In genomic region chr1:154384650-154385557, GRCh38 we compare ENCODE assay signal across 1 cellular context.
TF ChIP-seq lines count a peak whose summit lies in the region.

No MANE protein-coding gene starts in this region.

TF ChIP-seq in H1, 55 proteins besides CTCF, POLR2A, EP300 and RAD21:
- TF ChIP-seq PHF8 (conservative IDR thresholded peaks at IDR 0.05; ENCODE audit: low read depth, low read length) (no peak), KDM5A (IDR thresholded peaks at IDR 0.05; ENCODE audit: low read length) (no peak), TEAD4 (IDR thresholded peaks at IDR 0.05; ENCODE audit: low read depth, low read length) (no peak), POLR2AphosphoS5 (IDR thresholded peaks at IDR 0.05; ENCODE audit: low read depth, low read length) (no peak), SIX5 (IDR thresholded peaks at IDR 0.05; ENCODE audit: low read depth, low read length) (no peak), SIN3A (conservative IDR thresholded peaks at IDR 0.05 in 1 of 2, IDR thresholded peaks at IDR 0.05 in 1 of 2; ENCODE audit: low read depth in 1 of 2, low read length in 2 of 2) (no peak), JUN (IDR thresholded peaks at IDR 0.05; ENCODE audit: low read depth, low read length) (no peak), TCF12 (IDR thresholded peaks at IDR 0.05; ENCODE audit: low read depth, low read length) (no peak), GABPA (IDR thresholded peaks at IDR 0.05; ENCODE audit: borderline replicate concordance, insufficient read depth, low read length) (no peak), EGR1 (IDR thresholded peaks at IDR 0.05; ENCODE audit: borderline replicate concordance, low read depth, low read length) (no peak), KDM1A (IDR thresholded peaks at IDR 0.05; ENCODE audit: borderline replicate concordance, low read length) (no peak), CBX8 (IDR thresholded peaks at IDR 0.05; ENCODE audit: borderline replicate concordance, low read depth, low read length) (no peak), EZH2 (IDR thresholded peaks at IDR 0.05; ENCODE audit: low read depth, low read length, severe bottlenecking) (no peak), RXRA (IDR thresholded peaks at IDR 0.05; ENCODE audit: insufficient read depth, low read depth, low read length) (no peak), NANOG (IDR thresholded peaks at IDR 0.05; ENCODE audit: insufficient read depth, low read depth, low read length, poor library complexity, severe bottlenecking) (no peak), POU5F1 (IDR thresholded peaks at IDR 0.05; ENCODE audit: low read depth, low read length) (no peak), CTBP2 (IDR thresholded peaks at IDR 0.05; ENCODE audit: borderline replicate concordance, insufficient read depth, insufficient read length, low read length) (no peak), BACH1 (IDR thresholded peaks at IDR 0.05; ENCODE audit: low read length) (no peak)
- TF ChIP-seq, protein P1, sequence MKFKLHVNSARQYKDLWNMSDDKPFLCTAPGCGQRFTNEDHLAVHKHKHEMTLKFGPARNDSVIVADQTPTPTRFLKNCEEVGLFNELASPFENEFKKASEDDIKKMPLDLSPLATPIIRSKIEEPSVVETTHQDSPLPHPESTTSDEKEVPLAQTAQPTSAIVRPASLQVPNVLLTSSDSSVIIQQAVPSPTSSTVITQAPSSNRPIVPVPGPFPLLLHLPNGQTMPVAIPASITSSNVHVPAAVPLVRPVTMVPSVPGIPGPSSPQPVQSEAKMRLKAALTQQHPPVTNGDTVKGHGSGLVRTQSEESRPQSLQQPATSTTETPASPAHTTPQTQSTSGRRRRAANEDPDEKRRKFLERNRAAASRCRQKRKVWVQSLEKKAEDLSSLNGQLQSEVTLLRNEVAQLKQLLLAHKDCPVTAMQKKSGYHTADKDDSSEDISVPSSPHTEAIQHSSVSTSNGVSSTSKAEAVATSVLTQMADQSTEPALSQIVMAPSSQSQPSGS (IDR thresholded peaks at IDR 0.05; ENCODE audit: low read length) = no peak
TF ChIP-seq in H1: peak in this region for 0.
